Comparison of ENCODE assay signal across 8 cellular contexts in genomic region chr20:1118004-1118335, GRCh38. TPM values are rescaled to one million over a fixed set of nuclear protein-coding genes. Genes with fewer than 3 reads are reported as not detected.
DNase-seq lines count a peak whose midpoint lies in the region; ATAC-seq and TF ChIP-seq lines count a peak whose summit lies in the region.

No MANE protein-coding gene starts in this region.

- H3K79me2 ChIP-seq in mammary epithelial cell (ENCODE audit: insufficient read depth, low read length) = peaks cover 46% of the 10 kb centered on the region

- peak overlapping the region; percentile 84 for H3K4me2 ChIP-seq in mammary epithelial cell (ENCODE audit: insufficient read depth, low read depth, low read length)

- H3K27me3 ChIP-seq in right atrium auricular region = no peaks in the 10 kb centered on the region
- H3K27me3 ChIP-seq in mammary epithelial cell (ENCODE audit: insufficient read depth, low read length) = no peaks in the 10 kb centered on the region
- H3K27me3 ChIP-seq in mucosa of rectum (ENCODE audit: control insufficient read depth in 2 of 2, insufficient read depth in 2 of 2, low read length in 2 of 2) = no peaks in the 10 kb centered on the region

- H4K20me1 ChIP-seq in mammary epithelial cell (ENCODE audit: insufficient read depth, low read length) = no peaks in the 10 kb centered on the region

- TF ChIP-seq CTCF in right atrium auricular region (IDR thresholded peaks at IDR 0.05) = no peak
- TF ChIP-seq CTCF in mammary epithelial cell (conservative IDR thresholded peaks at IDR 0.05 in 1 of 2, IDR thresholded peaks at IDR 0.05 in 1 of 2; ENCODE audit: extremely low read depth in 1 of 2, insufficient read depth in 1 of 2, low read depth in 1 of 2, low read length in 2 of 2) = no peak

- H3K9ac ChIP-seq in mammary epithelial cell (ENCODE audit: insufficient read depth, low read length) (peak overlapping the region; percentile 75), mucosa of rectum (ENCODE audit: low read depth in 1 of 2, low read length in 2 of 2) (peak overlapping the region; percentile 82 to 94)

- CTCF ChIA-PET in mammary epithelial cell (lab: Charles Lee; ENCODE audit: low non-redundant PET) = no interaction called here

- peak overlapping the region; percentile 71 to 88 for H3K27ac ChIP-seq in right atrium auricular region
- H3K27ac ChIP-seq in mammary epithelial cell (ENCODE audit: insufficient read depth, low read depth, low read length) = peak overlapping the region; percentile 50
- H3K27ac ChIP-seq in mucosa of rectum (ENCODE audit: low read depth in 2 of 2, low read length in 2 of 2) = peak overlapping the region; percentile 74 to 87

- intact Hi-C loops in cardiac septum (cut with DNase I) (loop anchor here (2.0 to 10.0 kb wide), 2 partner anchors 97 to 349 kb away; partner anchors contain the start of gene NSFL1C), mammary epithelial cell (cut with micrococcal nuclease) (loop anchor here (5.0 kb wide), 1 partner anchor 354 kb away; no protein-coding TSS in a partner anchor)

- 12% methylated on average over 13 of the region's 13 CpGs for WGBS in mammary epithelial cell (ENCODE audit: low coverage, missing lambda C conversion rate)

- no peak for ATAC-seq in GM19463 (IDR thresholded peaks at IDR 0.05; ENCODE audit: unreplicated experiment)
- ATAC-seq in GM18858 (IDR thresholded peaks at IDR 0.05; ENCODE audit: unreplicated experiment) = no peak
- no peak for ATAC-seq in HG02571 (IDR thresholded peaks at IDR 0.05; ENCODE audit: unreplicated experiment)

- in situ Hi-C loops in mammary epithelial cell (cut with MboI; ENCODE audit: low sequenced_read_pairs in 2 of 2) = no loop called here

- H2AFZ ChIP-seq in mammary epithelial cell (ENCODE audit: low read depth, low read length) = peak overlapping the region; percentile 96

- BruUV-seq in mammary epithelial cell (replicated peaks; lab: Mats Ljungman, UMichigan) = TSS peak; percentile 77

- peaks cover 0 to 45% of the 10 kb centered on the region in 2 donors for H3K4me1 ChIP-seq in right atrium auricular region
- H3K4me1 ChIP-seq in mammary epithelial cell (ENCODE audit: insufficient read depth, low read length) = peaks cover 44% of the 10 kb centered on the region
- H3K4me1 ChIP-seq in mucosa of rectum (ENCODE audit: control insufficient read depth in 2 of 2, insufficient read depth in 2 of 2, low read length in 2 of 2) = peaks cover 19 to 39% of the 10 kb centered on the region in 2 donors

- no peaks in the 10 kb centered on the region for H3K36me3 ChIP-seq in right atrium auricular region
- peaks cover 3% of the 10 kb centered on the region for H3K36me3 ChIP-seq in mammary epithelial cell (ENCODE audit: insufficient read depth, low read length)
- H3K36me3 ChIP-seq in mucosa of rectum (ENCODE audit: control insufficient read depth in 2 of 2, insufficient read depth in 2 of 2, low read length in 2 of 2) = peaks cover 0 to 3% of the 10 kb centered on the region in 2 donors

- DNase-seq in right atrium auricular region (ENCODE audit: low spot score) (no peak), cardiac septum (ENCODE audit: low spot score) (no peak), mammary epithelial cell (no peak), germinal center (ENCODE audit: low spot score) (no peak)

- H3K4me3 ChIP-seq in right atrium auricular region (peak overlapping the region; percentile 74 to 95), mammary epithelial cell (replicated peaks in 1 of 3; ENCODE audit: insufficient read depth in 1 of 3, low read depth in 2 of 3, low read length in 3 of 3) (peak overlapping the region; percentile 67 to 96 (median 90)), mucosa of rectum (ENCODE audit: low read length in 2 of 2) (peak overlapping the region; percentile 98)

- dilution Hi-C loops in mammary epithelial cell (cut with HindIII; ENCODE audit: low sequenced_read_pairs) = no loop called here

- H3K9me3 ChIP-seq in right atrium auricular region (no peaks in the 10 kb centered on the region), mammary epithelial cell (replicated peaks; ENCODE audit: insufficient read depth, low read length) (no peaks in the 10 kb centered on the region), mucosa of rectum (ENCODE audit: control insufficient read depth in 2 of 2, low read length in 2 of 2) (no peaks in the 10 kb centered on the region)

RNA-seq across cellular contexts. Expression of gene PSMF1, which starts 0.4 kb away (rescaled TPM):
- total RNA-seq in right atrium auricular region (100 to 1,000 TPM in 1 of 2 donors, 10 to 100 TPM in 1; 88.6 to 116 TPM), cardiac septum (119 TPM), mammary epithelial cell (100 to 1,000 TPM in 1 of 2 donors, 10 to 100 TPM in 1; 77.5 to 198 TPM)
- 218 TPM for polyA plus RNA-seq in mammary epithelial cell
- 212 TPM for polyA minus RNA-seq in mammary epithelial cell
